In genomic region chr2:97663962-97664635, GRCh38 we compare ENCODE assay signal across 8 cellular contexts. TPM values are rescaled to one million over a fixed set of nuclear protein-coding genes. Genes with fewer than 3 reads are reported as not detected.
DNase-seq lines count a peak whose midpoint lies in the region; ATAC-seq and TF ChIP-seq lines count a peak whose summit lies in the region.

Gene ACTR1B, minus strand, starts transcription at chr2:97664044. Its CDS starts 154 bp downstream, at chr2:97663890.

- H3K36me3 ChIP-seq in ovary (no peaks in the 10 kb centered on the region), thyroid gland (peaks cover 1 to 3% of the 10 kb centered on the region in 2 donors)

- no peak for TF ChIP-seq EP300 in ovary (IDR thresholded peaks at IDR 0.05)

- ATAC-seq in HG02763 (IDR thresholded peaks at IDR 0.05; ENCODE audit: unreplicated experiment) (peak; percentile 93), Right ventricle myocardium inferior (peak; percentile 95)

- H3K4me1 ChIP-seq in ovary (ENCODE audit: insufficient read depth): peaks cover 12% of the 10 kb centered on the region
- H3K4me1 ChIP-seq in thyroid gland: peaks cover 18 to 25% of the 10 kb centered on the region in 2 donors

- intact Hi-C loops in Right ventricle myocardium inferior (cut with DNase I) (loop anchor here (1.0 kb wide), 2 partner anchors 19 to 33 kb away; no protein-coding TSS in a partner anchor), ovary (cut with DNase I) (loop anchor here in 1 of 4 donors (2.0 kb wide), 1 partner anchor 17 kb away; the partner anchor contains the start of gene COX5B), thyroid gland (cut with DNase I) (no loop called here)

- H3K27ac ChIP-seq in ovary: peak within 1 kb of the TSS; percentile 51 to 87
- H3K27ac ChIP-seq in thyroid gland: peak within 1 kb of the TSS; percentile 96 to 99 (median 96)

- peak within 1 kb of the TSS; percentile 66 for H3K4me3 ChIP-seq in ovary
- peak within 1 kb of the TSS; percentile 58 to 73 (median 68) for H3K4me3 ChIP-seq in thyroid gland (replicated peaks in 1 of 3)

- DNase-seq in NCI-H1417 (lab: John Stamatoyannopoulos, UW): peak; percentile 96 to 99 (median 98)
- peak; percentile 94 to 99 for DNase-seq in SW 1271 (lab: John Stamatoyannopoulos, UW)
- peak; percentile 94 for DNase-seq in activated naive CD8-positive, alpha-beta T cell treated with anti-CD3 and anti-CD28 coated beads, Interleukin-2, amount 50 U/mL, for 16 hours (ENCODE audit: low read depth, low spot score)
- DNase-seq in Right ventricle myocardium inferior (ENCODE audit: missing footprints): peak; percentile 98
- DNase-seq in ovary: peak; percentile 97 to 98 (median 98)
- DNase-seq in thyroid gland: peak; percentile 99

- H3K9me3 ChIP-seq in ovary (no peaks in the 10 kb centered on the region), thyroid gland (no peaks in the 10 kb centered on the region)

- TF ChIP-seq POLR2A in ovary (IDR thresholded peaks at IDR 0.05) (peak; percentile 84), thyroid gland (IDR thresholded peaks at IDR 0.05) (peak in 1 of 2 donors; percentile 96)

- H3K27me3 ChIP-seq in ovary (no peaks in the 10 kb centered on the region), thyroid gland (no peaks in the 10 kb centered on the region)

- TF ChIP-seq CTCF in GM12874 (IDR thresholded peaks at IDR 0.05; ENCODE audit: insufficient read depth, low read depth, low read length) (peak; percentile 47; the same call in 1 of the 2 replicates), ovary (IDR thresholded peaks at IDR 0.05) (peak; percentile 18 to 64 (median 50)), thyroid gland (IDR thresholded peaks at IDR 0.05) (peak in 5 of 6 experiments; percentile 38 to 62 (median 45))

- 0% methylated on average over 37 to 60 of the region's 60 CpGs for WGBS in ovary, 3 donors
- 0 to 1% methylated on average over 43 to 45 of the region's 60 CpGs for WGBS in thyroid gland, 2 donors

RNA-seq across cellular contexts. Expression of gene ACTR1B, which starts in this region (rescaled TPM):
- total RNA-seq in Right ventricle myocardium inferior: 60.3 TPM
- total RNA-seq in ovary: 10 to 100 TPM; 39.3 to 85.2 (median 67.4) TPM
- polyA plus RNA-seq in ovary: 10 to 100 TPM; 23.0 to 71.3 TPM
- 100 to 1,000 TPM in 1 of 4 donors, 10 to 100 TPM in 3; 64.9 to 106 (median 76.3) TPM for total RNA-seq in thyroid gland

Comparison
In these comparisons a context has a peak if more than half of its experiments do, and no peak if none do; other contexts are left out.
1. Peak in every context shown above with its lines: DNase-seq, ATAC-seq, H3K4me3 ChIP-seq and H3K27ac ChIP-seq.